20 cellular contexts compared by ENCODE assay signal in genomic region chr18:10557085-10557677, GRCh38. TPM values are rescaled to one million over a fixed set of nuclear protein-coding genes. Genes with fewer than 3 reads are reported as not detected.
A peak's percentile ranks its signal among the peaks of the same experiment; 100 is the strongest.
DNase-seq lines count a peak whose midpoint lies in the region; ATAC-seq and TF ChIP-seq lines count a peak whose summit lies in the region.
"Had no signal": no experiment of that assay in that cellular context is flagged by ENCODE, and none has a peak within 500 bp of the region (broad histone marks: within the 10 kb centered on the region; RNA-seq: fewer than 3 reads in every experiment).

No MANE protein-coding gene starts in this region.

- TF ChIP-seq POLR2A in upper lobe of left lung (IDR thresholded peaks at IDR 0.05) = no peak

- peaks cover 38% of the 10 kb centered on the region for H3K36me3 ChIP-seq in CD4-positive, CD25-positive, alpha-beta regulatory T cell (ENCODE audit: control insufficient read depth, insufficient read depth, low read length)
- H3K36me3 ChIP-seq in MM.1S (replicated peaks; ENCODE audit: insufficient read depth, low read length) (peaks cover 6% of the 10 kb centered on the region; the same call in 1 of the 2 replicates), left lung (peaks cover 4 to 56% of the 10 kb centered on the region in 2 donors), upper lobe of left lung (peaks cover 8 to 42% (median 30%) of the 10 kb centered on the region in 4 donors)

- no peak for DNase-seq in CD4-positive, CD25-positive, alpha-beta regulatory T cell
- DNase-seq in MM.1S (no peak), left lung (no peak), upper lobe of left lung (no peak)
- no peak for DNase-seq in activated CD4-positive, alpha-beta T cell treated with anti-CD3 and anti-CD28 coated beads, Interleukin-2, amount 50 U/mL, for 4 hours
- DNase-seq in activated naive CD4-positive, alpha-beta T cell treated with anti-CD3 and anti-CD28 coated beads, Interleukin-2, amount 10 ng/mL, durations not matched to agents 7 days and 5 days = no peak
- DNase-seq: 8988T; CD8-positive, alpha-beta memory T cell; COR-L47; DMS 273 treated with DMSO at 0.1 percent for 48 hours; DMS53; DND-41; EL; HFFc6; IMR-90 had no signal

- no peak for TF ChIP-seq CTCF in MM.1S (IDR thresholded peaks at IDR 0.05; ENCODE audit: low read length)
- no peak for TF ChIP-seq CTCF in left lung (IDR thresholded peaks at IDR 0.05)
- no peak for TF ChIP-seq CTCF in upper lobe of left lung (IDR thresholded peaks at IDR 0.05)

- no peak overlapping the region for H3K27ac ChIP-seq in CD4-positive, CD25-positive, alpha-beta regulatory T cell (ENCODE audit: insufficient read depth, low read length, poor library complexity, severe bottlenecking)
- peak overlapping the region; percentile 55; the same call in 1 of the 2 replicates for H3K27ac ChIP-seq in MM.1S (ENCODE audit: low read length)
- H3K27ac ChIP-seq in left lung = peak overlapping the region in 1 of 2 donors; percentile 29
- H3K27ac ChIP-seq in upper lobe of left lung = peak overlapping the region in 3 of 4 donors; percentile 29 to 65 (median 62)
- H3K27ac ChIP-seq: BLaER1 had no signal

- H3K4me1 Mint-ChIP-seq in CD4-positive, CD25-positive, alpha-beta regulatory T cell = peaks cover 0 to 15% (median 3%) of the 10 kb centered on the region in 4 donors
- H3K4me1 Mint-ChIP-seq in activated naive CD4-positive, alpha-beta T cell treated with anti-CD3 and anti-CD28 coated beads, Interleukin-2, amount 10 ng/mL, durations not matched to agents 7 days and 5 days = peaks cover 7% of the 10 kb centered on the region

- no peak for ATAC-seq in CD4-positive, CD25-positive, alpha-beta regulatory T cell (ENCODE audit: low read depth in 2 of 2)
- ATAC-seq in left lung (peak; percentile 56), upper lobe of left lung (ENCODE audit: low FRiP score in 2 of 2) (peak in 1 of 2 donors; percentile 41), HG02798 (IDR thresholded peaks at IDR 0.05; ENCODE audit: poor library complexity, unreplicated experiment) (no peak)
- ATAC-seq: GM23338, HCT116 had no signal

- peak overlapping the region in 1 of 4 donors; percentile 5 for H3K4me3 Mint-ChIP-seq in CD4-positive, CD25-positive, alpha-beta regulatory T cell
- no peak overlapping the region for H3K4me3 Mint-ChIP-seq in activated naive CD4-positive, alpha-beta T cell treated with anti-CD3 and anti-CD28 coated beads, Interleukin-2, amount 10 ng/mL, durations not matched to agents 7 days and 5 days
- H3K4me3 Mint-ChIP-seq: CD14-positive monocyte; CD8-positive, alpha-beta memory T cell; GM23338; HFFc6 had no signal

- peaks cover 7% of the 10 kb centered on the region; the same call in 1 of the 2 replicates for H3F3A ChIP-seq in MM.1S (ENCODE audit: insufficient read depth, low read length)

- no peaks in the 10 kb centered on the region for H3K79me2 ChIP-seq in MM.1S (ENCODE audit: low read length)

- CTCF ChIA-PET in activated naive CD4-positive, alpha-beta T cell treated with anti-CD3 and anti-CD28 coated beads, Interleukin-2, amount 10 ng/mL, durations not matched to agents 7 days and 5 days (lab: Charles Lee) = no interaction called here

- H3K4me3 ChIP-seq in CD4-positive, CD25-positive, alpha-beta regulatory T cell (ENCODE audit: low read depth, low read length) = no peak overlapping the region
- H3K4me3 ChIP-seq in MM.1S (ENCODE audit: low read length) (no peak overlapping the region), left lung (no peak overlapping the region), upper lobe of left lung (no peak overlapping the region)
- H3K4me3 ChIP-seq: BLaER1, GM23338 had no signal

- peak in 1 of 4 donors; percentile 59 for TF ChIP-seq EP300 in upper lobe of left lung (IDR thresholded peaks at IDR 0.05)

- H3K27me3 ChIP-seq in CD4-positive, CD25-positive, alpha-beta regulatory T cell (ENCODE audit: control insufficient read depth, insufficient read depth, low read length) = no peaks in the 10 kb centered on the region
- H3K27me3 ChIP-seq in MM.1S (replicated peaks; ENCODE audit: insufficient read depth, low read length) = no peaks in the 10 kb centered on the region
- H3K27me3 ChIP-seq in left lung = no peaks in the 10 kb centered on the region
- no peaks in the 10 kb centered on the region for H3K27me3 ChIP-seq in upper lobe of left lung
- H3K27me3 ChIP-seq: BLaER1 had no signal

- no peaks in the 10 kb centered on the region for H3K9me3 ChIP-seq in CD4-positive, CD25-positive, alpha-beta regulatory T cell (ENCODE audit: control insufficient read depth in 2 of 2, low read length in 2 of 2)
- H3K9me3 ChIP-seq in MM.1S (replicated peaks; ENCODE audit: insufficient read depth, low read length) (no peaks in the 10 kb centered on the region), left lung (no peaks in the 10 kb centered on the region), upper lobe of left lung (no peaks in the 10 kb centered on the region)

- H3K27me3 Mint-ChIP-seq in CD4-positive, CD25-positive, alpha-beta regulatory T cell = no peaks in the 10 kb centered on the region
- H3K27me3 Mint-ChIP-seq in activated naive CD4-positive, alpha-beta T cell treated with anti-CD3 and anti-CD28 coated beads, Interleukin-2, amount 10 ng/mL, durations not matched to agents 7 days and 5 days = no peaks in the 10 kb centered on the region
- H3K27me3 Mint-ChIP-seq: CD8-positive, alpha-beta memory T cell had no signal

- H3K4me1 ChIP-seq in CD4-positive, CD25-positive, alpha-beta regulatory T cell (ENCODE audit: control insufficient read depth, insufficient read depth, low read length, poor library complexity, severe bottlenecking) = no peaks in the 10 kb centered on the region
- H3K4me1 ChIP-seq in MM.1S (ENCODE audit: low read length) (peaks cover 22% of the 10 kb centered on the region), left lung (peaks cover 8 to 12% of the 10 kb centered on the region in 2 donors), upper lobe of left lung (peaks cover 4 to 11% (median 10%) of the 10 kb centered on the region in 4 donors)

- H3K9me3 Mint-ChIP-seq in CD4-positive, CD25-positive, alpha-beta regulatory T cell = no peaks in the 10 kb centered on the region
- no peaks in the 10 kb centered on the region for H3K9me3 Mint-ChIP-seq in activated naive CD4-positive, alpha-beta T cell treated with anti-CD3 and anti-CD28 coated beads, Interleukin-2, amount 10 ng/mL, durations not matched to agents 7 days and 5 days
- H3K9me3 Mint-ChIP-seq: CD14-positive monocyte; CD8-positive, alpha-beta memory T cell; HFFc6 had no signal

- H3K9ac ChIP-seq in MM.1S (ENCODE audit: low read length) = no peak overlapping the region
- H3K9ac ChIP-seq: BLaER1 had no signal

- H3K9me2 ChIP-seq in MM.1S (replicated peaks; ENCODE audit: insufficient read depth, low read length) = no peaks in the 10 kb centered on the region

- WGBS in upper lobe of left lung, 2 donors = 71 to 79% methylated on average over 6 of the region's 6 CpGs

- H4K20me1 ChIP-seq in MM.1S (ENCODE audit: insufficient read depth, low read length) = no peaks in the 10 kb centered on the region
- H4K20me1 ChIP-seq: BLaER1 had no signal

- intact Hi-C loops in left lung (cut with DNase I) = no loop called here

- no peak overlapping the region for H3K4me2 ChIP-seq in MM.1S (ENCODE audit: low read depth, low read length)
- H3K4me2 ChIP-seq: BLaER1, GM23338 had no signal

- peak overlapping the region in 2 of 3 donors; percentile 6 to 17 for H3K27ac Mint-ChIP-seq in CD4-positive, CD25-positive, alpha-beta regulatory T cell
- H3K27ac Mint-ChIP-seq in activated naive CD4-positive, alpha-beta T cell treated with anti-CD3 and anti-CD28 coated beads, Interleukin-2, amount 10 ng/mL, durations not matched to agents 7 days and 5 days = no peak overlapping the region
- H3K27ac Mint-ChIP-seq: GM23338, HFFc6 had no signal

- peaks cover 46% of the 10 kb centered on the region for H3K36me3 Mint-ChIP-seq in CD4-positive, CD25-positive, alpha-beta regulatory T cell
- H3K36me3 Mint-ChIP-seq in activated naive CD4-positive, alpha-beta T cell treated with anti-CD3 and anti-CD28 coated beads, Interleukin-2, amount 10 ng/mL, durations not matched to agents 7 days and 5 days = peaks cover 42% of the 10 kb centered on the region

- H2AFZ ChIP-seq in MM.1S (ENCODE audit: low read length) = no peak overlapping the region
- H2AFZ ChIP-seq: GM23338 had no signal

RNA-seq across cellular contexts. Expression of gene NAPG, which starts 31.4 kb away (rescaled TPM):
- total RNA-seq in CD4-positive, CD25-positive, alpha-beta regulatory T cell = 36.9 TPM
- 10 to 100 TPM; 11.5 to 17.2 (median 14.0) TPM for polyA plus RNA-seq in CD4-positive, CD25-positive, alpha-beta regulatory T cell
- total RNA-seq in left lung = 10 to 100 TPM; 26.8 to 37.7 TPM
- 10 to 100 TPM; 16.8 to 72.0 (median 34.0) TPM for total RNA-seq in upper lobe of left lung
